In the genomic region with DNA sequence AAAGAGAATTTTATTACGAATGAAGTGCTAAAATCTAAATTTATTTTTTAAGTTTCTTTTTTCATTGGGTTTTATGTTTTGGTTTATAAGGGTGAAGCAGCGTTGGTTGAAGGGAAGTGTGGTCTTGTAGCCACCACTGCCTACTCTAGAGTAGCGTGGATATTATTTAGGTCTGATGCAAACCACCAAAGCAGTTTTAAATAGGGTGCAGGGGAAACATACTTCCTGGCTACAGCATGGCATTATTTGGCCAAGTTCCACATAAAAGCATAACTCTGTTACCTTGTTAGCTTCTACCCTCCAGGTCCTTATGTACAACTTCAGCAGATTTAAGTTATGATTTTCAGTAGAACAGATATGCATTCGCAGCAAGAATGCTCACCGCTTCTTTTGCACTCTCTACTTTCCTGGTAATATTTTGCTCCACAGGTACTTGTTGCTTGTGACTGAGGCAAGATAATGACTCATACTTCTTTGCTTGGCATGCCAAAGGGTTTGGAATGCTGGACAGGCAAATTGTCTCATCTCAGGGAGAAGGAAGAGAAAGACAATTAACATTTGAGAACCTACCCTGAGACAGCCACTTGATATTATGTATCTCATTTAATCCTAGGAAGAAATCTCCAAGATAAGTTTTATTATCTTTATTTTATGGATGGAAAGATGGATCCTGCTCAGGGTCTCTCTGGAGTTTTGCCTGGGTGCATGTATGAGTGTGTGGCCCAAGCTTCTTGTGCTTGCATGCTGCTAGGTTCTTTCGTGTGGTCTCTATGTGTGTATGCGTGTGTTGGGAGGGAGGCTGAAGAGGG, we compare ENCODE assay signal across 10 cellular contexts. TPM values are rescaled to one million over a fixed set of nuclear protein-coding genes. Genes with fewer than 3 reads are reported as not detected.
DNase-seq lines count a peak whose midpoint lies in the region; ATAC-seq and TF ChIP-seq lines count a peak whose summit lies in the region.
"Had no signal": no experiment of that assay in that cellular context is flagged by ENCODE, and none has a peak within 500 bp of the region (broad histone marks: within the 10 kb centered on the region; RNA-seq: fewer than 3 reads in every experiment).

No MANE protein-coding gene starts in this region.

- H3K4me3 ChIP-seq in skin epidermis (no peak overlapping the region), body of pancreas (no peak overlapping the region)

- H3K27ac ChIP-seq in epithelial cell of prostate (peak overlapping the region; percentile 96), skin epidermis (peak overlapping the region in 13 of 21 experiments; percentile 2 to 100 (median 56)), body of pancreas (peak overlapping the region in 1 of 4 donors; percentile 97)

- no peaks in the 10 kb centered on the region for H3K9me3 ChIP-seq in body of pancreas

- DNase-seq in GDM1 (lab: John Stamatoyannopoulos, UW), result peak; percentile 34
- peak; percentile 83 for DNase-seq in RPMI7951 (ENCODE audit: low read depth)
- DNase-seq in epithelial cell of prostate (ENCODE audit: low read depth, low spot score), result no peak
- no peak for DNase-seq in midbrain (lab: John Stamatoyannopoulos, UW)
- no peak for DNase-seq in middle frontal gyrus (ENCODE audit: extremely low spot score, low spot score)
- DNase-seq in body of pancreas, result no peak
- DNase-seq: amygdala, nephron progenitor cell had no signal

- ATAC-seq in GM21737 (IDR thresholded peaks at IDR 0.05; ENCODE audit: unreplicated experiment) (no peak), body of pancreas (no peak)

- intact Hi-C loops in body of pancreas (cut with DNase I), result no loop called here

- H3K36me3 ChIP-seq in body of pancreas (replicated peaks in 1 of 2; ENCODE audit: insufficient read depth in 1 of 2, low read depth in 2 of 2), result no peaks in the 10 kb centered on the region

- peaks cover 58% of the 10 kb centered on the region for H3K4me1 ChIP-seq in body of pancreas

- 83 to 86% methylated on average over 7 of the region's 7 CpGs for WGBS in body of pancreas, 2 donors

- H3K27me3 ChIP-seq in body of pancreas, result no peaks in the 10 kb centered on the region

- TF ChIP-seq POLR2A in body of pancreas (IDR thresholded peaks at IDR 0.05), result no peak

- no peak for TF ChIP-seq CTCF in body of pancreas (IDR thresholded peaks at IDR 0.05)

RNA-seq across cellular contexts. Expression of a gene that starts 5.4 kb away (rescaled TPM):
- 121 and 132 TPM in 2 replicates for total RNA-seq in RPMI7951 (2014; rRNA removed; shearing (Covaris generic))
- 100 to 1,000 TPM in 1 of 2 donors, 10 to 100 TPM in 1; 91.8 to 143 TPM for total RNA-seq in body of pancreas

Comparison
In these comparisons a context has a peak if more than half of its experiments do, and no peak if none do; other contexts are left out.
1. DNase-seq: peak in GDM1 (single experiment) and RPMI7951 (single experiment); none in epithelial cell of prostate (single experiment), midbrain (single experiment), middle frontal gyrus (single experiment) and body of pancreas (0 of 4).